Comparison of ENCODE assay signal across 7 cellular contexts in the genomic region with DNA sequence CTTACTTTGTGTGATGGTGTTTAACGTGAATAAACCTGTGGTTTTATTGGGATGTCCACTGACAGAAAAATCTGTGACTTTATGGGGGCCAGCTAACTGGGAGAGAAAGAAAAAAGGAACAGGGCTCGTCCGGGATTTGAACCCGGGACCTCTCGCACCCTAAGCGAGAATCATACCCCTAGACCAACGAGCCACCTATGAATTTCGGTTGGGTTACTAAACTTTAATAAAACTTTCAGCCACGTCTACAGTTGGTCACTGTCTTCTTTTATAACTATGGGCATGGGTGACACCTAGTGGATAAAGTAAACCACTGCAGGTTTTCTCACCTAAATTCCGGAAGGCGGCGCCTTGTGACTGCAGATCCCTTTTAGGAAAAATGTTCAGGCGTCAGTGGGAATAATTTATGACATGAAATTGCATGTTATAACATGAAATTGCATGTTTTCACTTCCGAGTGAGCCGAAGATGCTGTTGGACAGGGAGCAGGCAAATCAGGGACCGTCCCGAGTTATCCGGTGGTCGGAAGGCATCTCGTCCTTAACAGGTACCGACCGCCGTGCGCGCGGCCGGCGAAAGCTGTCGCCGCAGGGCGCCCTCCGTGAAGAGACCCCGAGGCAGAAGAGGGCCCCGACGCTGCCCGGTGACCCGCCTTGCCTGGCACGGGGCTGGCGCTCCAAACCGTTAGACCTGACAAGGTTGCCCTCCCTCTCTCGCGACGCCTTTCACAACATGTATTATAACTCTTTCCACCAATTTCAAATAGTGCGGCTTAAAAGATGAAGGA. TPM values are rescaled to one million over a fixed set of nuclear protein-coding genes. Genes with fewer than 3 reads are reported as not detected.
A peak's percentile ranks its signal among the peaks of the same experiment; 100 is the strongest.
DNase-seq lines count a peak whose midpoint lies in the region; ATAC-seq and TF ChIP-seq lines count a peak whose summit lies in the region.

No MANE protein-coding gene starts in this region.

- DNase-seq in OCI-M1 (lab: John Stamatoyannopoulos, UW) = peak; percentile 93
- DNase-seq in activated T-helper 1 cell treated with Interleukin-2 at 50 U/mL for 16 hours (ENCODE audit: low read depth) = peak; percentile 34
- DNase-seq in fibroblast of pulmonary artery (ENCODE audit: low read depth) = peak; percentile 93
- peak; percentile 32 to 85 (median 68) for DNase-seq in naive thymus-derived CD8-positive, alpha-beta T cell
- no peak for DNase-seq in thoracic aorta (ENCODE audit: low spot score)

- peaks cover 0 to 18% of the 10 kb centered on the region in 2 donors for H3K4me1 ChIP-seq in thoracic aorta (ENCODE audit: control insufficient read depth in 1 of 2, low read depth in 2 of 2)

- no peaks in the 10 kb centered on the region for H3K9me3 ChIP-seq in KOPT-K1 (ENCODE audit: insufficient read depth, low read length, poor library complexity, severe bottlenecking)
- H3K9me3 ChIP-seq in thoracic aorta = no peaks in the 10 kb centered on the region

- POLR2A ChIA-PET in naive thymus-derived CD8-positive, alpha-beta T cell (lab: Charles Lee) = interaction anchor here (0.5 to 2.1 kb wide), 9 partner anchors 9 to 294 kb away, joined by 3 to 14 read pairs (median 5); partner anchors contain the start of genes CCNB1IP1, PARP2, PNP and RNASE4

- no peaks in the 10 kb centered on the region for H3K9me3 Mint-ChIP-seq in naive thymus-derived CD8-positive, alpha-beta T cell

- H3K4me3 ChIP-seq in fibroblast of pulmonary artery (replicated peaks; ENCODE audit: low read depth, low read length) = peak overlapping the region; percentile 94
- H3K4me3 ChIP-seq in thoracic aorta = peak overlapping the region; percentile 81

- TF ChIP-seq CTCF in GM12873 (IDR thresholded peaks at IDR 0.05; ENCODE audit: insufficient read depth, low read depth, low read length, missing control alignments) (peak; percentile 84), fibroblast of pulmonary artery (IDR thresholded peaks at IDR 0.05; ENCODE audit: low read length, missing control alignments) (peak; percentile 96), thoracic aorta (IDR thresholded peaks at IDR 0.05) (peak; percentile 86)

- H3K27ac ChIP-seq in KOPT-K1 (ENCODE audit: low read depth, low read length, poor library complexity, severe bottlenecking) (peak overlapping the region; percentile 16), thoracic aorta (peak overlapping the region; percentile 48 to 66)

- H3K27me3 Mint-ChIP-seq in naive thymus-derived CD8-positive, alpha-beta T cell = no peaks in the 10 kb centered on the region

- no peaks in the 10 kb centered on the region for H3K27me3 ChIP-seq in thoracic aorta (replicated peaks; ENCODE audit: insufficient read depth)

- no peak overlapping the region for H3K4me3 Mint-ChIP-seq in naive thymus-derived CD8-positive, alpha-beta T cell

- peaks cover 0 to under 1% (median under 1%) of the 10 kb centered on the region in 4 donors for H3K4me1 Mint-ChIP-seq in naive thymus-derived CD8-positive, alpha-beta T cell

- H3K36me3 ChIP-seq in KOPT-K1 (ENCODE audit: insufficient read depth, low read length) (no peaks in the 10 kb centered on the region), thoracic aorta (no peaks in the 10 kb centered on the region)

- no peaks in the 10 kb centered on the region for H3K36me3 Mint-ChIP-seq in naive thymus-derived CD8-positive, alpha-beta T cell

- no peak overlapping the region for H3K27ac Mint-ChIP-seq in naive thymus-derived CD8-positive, alpha-beta T cell

- peak; percentile 5 to 16 for ATAC-seq in naive thymus-derived CD8-positive, alpha-beta T cell
- peak; percentile 44 for ATAC-seq in thoracic aorta (ENCODE audit: insufficient number of reproducible peaks, low FRiP score, low read depth)

RNA-seq across cellular contexts. Expression of gene RNASE12, which starts 18.2 kb away (rescaled TPM):
- total RNA-seq in naive thymus-derived CD8-positive, alpha-beta T cell = not detected
- not detected for polyA plus RNA-seq in naive thymus-derived CD8-positive, alpha-beta T cell
- not detected for total RNA-seq in thoracic aorta

RNA-seq across cellular contexts. Expression of gene RNASE11, which starts 21.6 kb away (rescaled TPM):
- not detected for total RNA-seq in naive thymus-derived CD8-positive, alpha-beta T cell
- polyA plus RNA-seq in naive thymus-derived CD8-positive, alpha-beta T cell = not detected
- not detected for total RNA-seq in thoracic aorta

RNA-seq across cellular contexts. Expression of gene OR6S1, which starts 32.1 kb away (rescaled TPM):
- not detected for total RNA-seq in naive thymus-derived CD8-positive, alpha-beta T cell
- not detected for polyA plus RNA-seq in naive thymus-derived CD8-positive, alpha-beta T cell
- total RNA-seq in thoracic aorta = not detected

RNA-seq across cellular contexts. Expression of gene RNASE9, which starts 48.6 kb away (rescaled TPM):
- total RNA-seq in naive thymus-derived CD8-positive, alpha-beta T cell = not detected
- not detected for polyA plus RNA-seq in naive thymus-derived CD8-positive, alpha-beta T cell
- total RNA-seq in thoracic aorta = not detected
